Comparison of ENCODE assay signal across 9 cellular contexts in genomic region chr2:17538022-17538843, GRCh38. TPM values are rescaled to one million over a fixed set of nuclear protein-coding genes. Genes with fewer than 3 reads are reported as not detected.
DNase-seq lines count a peak whose midpoint lies in the region; ATAC-seq lines count a peak whose summit lies in the region.
"Had no signal": no experiment of that assay in that cellular context is flagged by ENCODE, and none has a peak within 500 bp of the region (broad histone marks: within the 10 kb centered on the region; RNA-seq: fewer than 3 reads in every experiment).

No MANE protein-coding gene starts in this region.

- H3K4me1 ChIP-seq in HUES48 (ENCODE audit: control insufficient read depth, insufficient read depth, low read length) (peaks cover 31% of the 10 kb centered on the region), duodenal mucosa (ENCODE audit: control insufficient read depth in 1 of 2, insufficient read depth in 2 of 2, low read length in 2 of 2) (peaks cover 0 to 9% of the 10 kb centered on the region in 2 donors), muscle layer of colon (ENCODE audit: insufficient read depth, low read length) (peaks cover 7% of the 10 kb centered on the region)

- peaks cover 39% of the 10 kb centered on the region for H3K27me3 ChIP-seq in HUES48 (ENCODE audit: control insufficient read depth, insufficient read depth, low read length)
- peaks cover 53% of the 10 kb centered on the region in 2 donors for H3K27me3 ChIP-seq in duodenal mucosa (ENCODE audit: control insufficient read depth in 1 of 2, insufficient read depth in 2 of 2, low read length in 2 of 2)
- peaks cover 4 to 19% of the 10 kb centered on the region in 2 donors for H3K27me3 ChIP-seq in muscle layer of colon (ENCODE audit: control insufficient read depth in 1 of 2, insufficient read depth in 2 of 2, low read length in 2 of 2)

- H3K36me3 ChIP-seq in HUES48 (ENCODE audit: control insufficient read depth, insufficient read depth, low read length) (no peaks in the 10 kb centered on the region), duodenal mucosa (ENCODE audit: control insufficient read depth in 1 of 2, insufficient read depth in 2 of 2, low read length in 2 of 2) (no peaks in the 10 kb centered on the region), muscle layer of colon (ENCODE audit: insufficient read depth, low read length) (no peaks in the 10 kb centered on the region)

- peak overlapping the region; percentile 40 for H3K9ac ChIP-seq in HUES48 (ENCODE audit: low read depth, low read length)
- H3K9ac ChIP-seq in duodenal mucosa (ENCODE audit: low read depth in 1 of 2, low read length in 2 of 2), result no peak overlapping the region
- no peak overlapping the region for H3K9ac ChIP-seq in muscle layer of colon (ENCODE audit: low read length)

- peak overlapping the region; percentile 86 for H3K4me3 ChIP-seq in HUES48 (ENCODE audit: low read depth, low read length)
- peak overlapping the region; percentile 43 to 49 for H3K4me3 ChIP-seq in duodenal mucosa (ENCODE audit: low read depth in 1 of 2, low read length in 2 of 2)
- peak overlapping the region; percentile 65 to 80 for H3K4me3 ChIP-seq in muscle layer of colon (ENCODE audit: low read depth in 1 of 2, low read length in 2 of 2)

- H3K27ac ChIP-seq in HUES48 (ENCODE audit: low read depth, low read length), result peak overlapping the region; percentile 25
- no peak overlapping the region for H3K27ac ChIP-seq in duodenal mucosa (ENCODE audit: low read depth, low read length)
- no peak overlapping the region for H3K27ac ChIP-seq in muscle layer of colon (ENCODE audit: low read depth, low read length)

- ATAC-seq in GM19463 (IDR thresholded peaks at IDR 0.05; ENCODE audit: unreplicated experiment), result peak; percentile 29
- ATAC-seq in GM21723 (IDR thresholded peaks at IDR 0.05; ENCODE audit: unreplicated experiment), result no peak
- no peak for ATAC-seq in GM21825 (IDR thresholded peaks at IDR 0.05; ENCODE audit: unreplicated experiment)

- no peak for DNase-seq in activated effector memory CD4-positive, alpha-beta T cell treated with Interleukin-2 at 50 U/mL for 16 hours
- DNase-seq in HT-29 (ENCODE audit: low spot score), result no peak

- no peaks in the 10 kb centered on the region for H3K9me3 ChIP-seq in HUES48 (ENCODE audit: control insufficient read depth, insufficient read depth, low read length)
- no peaks in the 10 kb centered on the region for H3K9me3 ChIP-seq in duodenal mucosa (ENCODE audit: control insufficient read depth in 1 of 2, low read length in 2 of 2)
- H3K9me3 ChIP-seq in muscle layer of colon (ENCODE audit: low read length), result no peaks in the 10 kb centered on the region

RNA-seq across cellular contexts. Expression of gene VSNL1, which starts 2.3 kb away (rescaled TPM):
- total RNA-seq in HT-29 (2014; rRNA removed; shearing (Covaris generic)), result not detected in 2 replicates

RNA-seq across cellular contexts. Expression of gene RAD51AP2, which starts 20.0 kb away (rescaled TPM):
- total RNA-seq in HT-29 (2014; rRNA removed; shearing (Covaris generic)), result not detected in 2 replicates
- total RNA-seq: SK-MEL-5 had no signal
